In genomic region chr1:160894368-160895135, GRCh38 we compare ENCODE assay signal across 1 cellular context.
TF ChIP-seq lines count a peak whose summit lies in the region.

No MANE protein-coding gene starts in this region.

TF ChIP-seq in K562, 482 proteins besides CTCF, POLR2A, EP300 and RAD21:
- TF ChIP-seq ZNF354B (CRISPR knock-in tag; IDR thresholded peaks at IDR 0.05), result peak; percentile 71; the same call in 1 of the 2 replicates
- TF ChIP-seq ZNF507 (tag; conservative IDR thresholded peaks at IDR 0.05), result peak; percentile 93
